1 cellular context compared by ENCODE assay signal in the genomic region with DNA sequence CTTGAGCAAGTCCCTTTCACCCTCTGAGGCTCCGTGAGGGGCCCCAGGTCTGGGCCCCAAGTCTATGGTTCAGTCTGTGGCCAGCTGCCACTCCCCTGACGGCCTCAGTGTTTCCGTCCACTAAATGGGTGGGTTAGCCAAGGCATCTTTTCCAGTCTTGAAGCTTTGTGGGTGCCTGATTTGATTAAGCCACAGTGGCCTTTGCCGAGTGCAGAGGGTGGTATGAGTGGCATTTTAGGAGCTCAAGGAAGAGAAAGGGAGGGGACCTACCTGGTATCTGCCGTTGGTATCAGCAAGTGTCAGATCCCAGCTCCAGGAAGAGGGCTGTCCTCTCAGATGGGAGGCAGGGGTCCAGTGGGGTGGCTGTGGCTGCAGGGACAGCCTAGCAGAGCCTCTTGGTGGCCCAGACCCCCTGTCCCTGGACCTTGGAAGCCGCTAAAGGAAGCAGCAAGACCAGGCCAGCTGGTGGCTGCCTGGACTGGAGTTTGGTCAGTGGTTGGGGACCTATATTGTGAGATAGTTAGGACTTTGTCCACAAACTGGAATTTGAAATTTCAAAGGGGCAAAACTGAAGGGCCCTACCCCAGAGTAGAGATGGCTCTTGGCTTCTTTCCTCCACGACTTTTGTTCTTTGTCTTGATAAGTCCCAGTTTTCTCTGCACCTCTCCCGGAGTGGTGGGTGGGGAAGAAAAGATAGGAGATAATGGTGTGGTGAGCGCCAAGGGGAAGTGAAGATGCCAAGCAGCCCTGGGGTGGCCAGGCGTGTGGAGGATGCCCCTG.
A peak's percentile ranks its signal among the peaks of the same experiment; 100 is the strongest.
TF ChIP-seq lines count a peak whose summit lies in the region.

No MANE protein-coding gene starts in this region.

TF ChIP-seq in HepG2, 621 proteins besides CTCF, POLR2A, EP300 and RAD21 (continued from another document and continues in another):
- TF ChIP-seq, protein P1, sequence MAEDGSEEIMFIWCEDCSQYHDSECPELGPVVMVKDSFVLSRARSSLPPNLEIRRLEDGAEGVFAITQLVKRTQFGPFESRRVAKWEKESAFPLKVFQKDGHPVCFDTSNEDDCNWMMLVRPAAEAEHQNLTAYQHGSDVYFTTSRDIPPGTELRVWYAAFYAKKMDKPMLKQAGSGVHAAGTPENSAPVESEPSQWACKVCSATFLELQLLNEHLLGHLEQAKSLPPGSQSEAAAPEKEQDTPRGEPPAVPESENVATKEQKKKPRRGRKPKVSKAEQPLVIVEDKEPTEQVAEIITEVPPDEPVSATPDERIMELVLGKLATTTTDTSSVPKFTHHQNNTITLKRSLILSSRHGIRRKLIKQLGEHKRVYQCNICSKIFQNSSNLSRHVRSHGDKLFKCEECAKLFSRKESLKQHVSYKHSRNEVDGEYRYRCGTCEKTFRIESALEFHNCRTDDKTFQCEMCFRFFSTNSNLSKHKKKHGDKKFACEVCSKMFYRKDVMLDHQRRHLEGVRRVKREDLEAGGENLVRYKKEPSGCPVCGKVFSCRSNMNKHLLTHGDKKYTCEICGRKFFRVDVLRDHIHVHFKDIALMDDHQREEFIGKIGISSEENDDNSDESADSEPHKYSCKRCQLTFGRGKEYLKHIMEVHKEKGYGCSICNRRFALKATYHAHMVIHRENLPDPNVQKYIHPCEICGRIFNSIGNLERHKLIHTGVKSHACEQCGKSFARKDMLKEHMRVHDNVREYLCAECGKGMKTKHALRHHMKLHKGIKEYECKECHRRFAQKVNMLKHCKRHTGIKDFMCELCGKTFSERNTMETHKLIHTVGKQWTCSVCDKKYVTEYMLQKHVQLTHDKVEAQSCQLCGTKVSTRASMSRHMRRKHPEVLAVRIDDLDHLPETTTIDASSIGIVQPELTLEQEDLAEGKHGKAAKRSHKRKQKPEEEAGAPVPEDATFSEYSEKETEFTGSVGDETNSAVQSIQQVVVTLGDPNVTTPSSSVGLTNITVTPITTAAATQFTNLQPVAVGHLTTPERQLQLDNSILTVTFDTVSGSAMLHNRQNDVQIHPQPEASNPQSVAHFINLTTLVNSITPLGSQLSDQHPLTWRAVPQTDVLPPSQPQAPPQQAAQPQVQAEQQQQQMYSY (CRISPR knock-in tag; IDR thresholded peaks at IDR 0.05), result peak; percentile 93
- TF ChIP-seq ASH2L (IDR thresholded peaks at IDR 0.05; ENCODE audit: insufficient read length, low read depth, low read length) (no peak), ZNF230 (CRISPR knock-in tag; IDR thresholded peaks at IDR 0.05) (no peak; the same call in 1 of the 2 replicates), AHR (CRISPR knock-in tag; IDR thresholded peaks at IDR 0.05) (no peak; the same call in 1 of the 2 replicates), HOXA7 (CRISPR knock-in tag; IDR thresholded peaks at IDR 0.05) (no peak), ZMAT3 (CRISPR knock-in tag; conservative IDR thresholded peaks at IDR 0.05) (no peak), MXD4 (CRISPR knock-in tag; IDR thresholded peaks at IDR 0.05) (no peak), LCORL (IDR thresholded peaks at IDR 0.05) (no peak), LCORL (CRISPR knock-in tag; IDR thresholded peaks at IDR 0.05) (peak; percentile 58; the same call in 1 of the 2 replicates), ZNF234 (CRISPR knock-in tag; conservative IDR thresholded peaks at IDR 0.05) (no peak; the same call in 1 of the 2 replicates), NFIB (CRISPR knock-in tag; IDR thresholded peaks at IDR 0.05; ENCODE audit: borderline replicate concordance) (no peak), ZNF784 (CRISPR knock-in tag; IDR thresholded peaks at IDR 0.05; ENCODE audit: borderline replicate concordance) (no peak; the same call in 1 of the 2 replicates), NR1H2 (CRISPR knock-in tag; IDR thresholded peaks at IDR 0.05; ENCODE audit: borderline replicate concordance, low read depth) (no peak), RFX1 (IDR thresholded peaks at IDR 0.05) (no peak), FOXK1 (CRISPR knock-in tag; IDR thresholded peaks at IDR 0.05; ENCODE audit: borderline replicate concordance, low read depth) (no peak; the same call in 1 of the 2 replicates), ZNF75D (CRISPR knock-in tag; IDR thresholded peaks at IDR 0.05; ENCODE audit: borderline replicate concordance) (no peak), FOXO1 (CRISPR knock-in tag; IDR thresholded peaks at IDR 0.05) (no peak), SKI (IDR thresholded peaks at IDR 0.05; ENCODE audit: partially characterized antibody) (no peak), RNF2 (conservative IDR thresholded peaks at IDR 0.05; ENCODE audit: low read depth) (no peak), ZNF414 (CRISPR knock-in tag; IDR thresholded peaks at IDR 0.05) (peak; percentile 16; the same call in 1 of the 2 replicates), REXO4 (CRISPR knock-in tag; IDR thresholded peaks at IDR 0.05; ENCODE audit: borderline replicate concordance) (no peak), YEATS4 (CRISPR knock-in tag; IDR thresholded peaks at IDR 0.05; ENCODE audit: borderline replicate concordance) (no peak), KDM4B (CRISPR knock-in tag; IDR thresholded peaks at IDR 0.05) (no peak), RFX3 (CRISPR knock-in tag; IDR thresholded peaks at IDR 0.05) (no peak), ELF4 (CRISPR knock-in tag; IDR thresholded peaks at IDR 0.05; ENCODE audit: borderline replicate concordance) (no peak), KDM6A (CRISPR knock-in tag; IDR thresholded peaks at IDR 0.05; ENCODE audit: low read depth) (no peak), ZNF577 (CRISPR knock-in tag; IDR thresholded peaks at IDR 0.05; ENCODE audit: borderline replicate concordance, low read depth) (0 out of 2 replicates have a peak, but pooled peaks have one; percentile 32), ZNF777 (CRISPR knock-in tag; IDR thresholded peaks at IDR 0.05) (no peak), KDM5A (IDR thresholded peaks at IDR 0.05; ENCODE audit: borderline replicate concordance, low read length) (no peak; the same call in 1 of the 2 replicates), ZXDC (CRISPR knock-in tag; IDR thresholded peaks at IDR 0.05) (no peak), ZNF883 (CRISPR knock-in tag; IDR thresholded peaks at IDR 0.05; ENCODE audit: not compliant biosample characterization) (no peak), ZNF788 (CRISPR knock-in tag; IDR thresholded peaks at IDR 0.05; ENCODE audit: borderline replicate concordance) (no peak), GTF3A (CRISPR knock-in tag; conservative IDR thresholded peaks at IDR 0.05) (0 out of 2 replicates have a peak, but pooled peaks have one; percentile 13), MIER3 (CRISPR knock-in tag; IDR thresholded peaks at IDR 0.05; ENCODE audit: borderline replicate concordance) (no peak)
- TF ChIP-seq, protein P2, sequence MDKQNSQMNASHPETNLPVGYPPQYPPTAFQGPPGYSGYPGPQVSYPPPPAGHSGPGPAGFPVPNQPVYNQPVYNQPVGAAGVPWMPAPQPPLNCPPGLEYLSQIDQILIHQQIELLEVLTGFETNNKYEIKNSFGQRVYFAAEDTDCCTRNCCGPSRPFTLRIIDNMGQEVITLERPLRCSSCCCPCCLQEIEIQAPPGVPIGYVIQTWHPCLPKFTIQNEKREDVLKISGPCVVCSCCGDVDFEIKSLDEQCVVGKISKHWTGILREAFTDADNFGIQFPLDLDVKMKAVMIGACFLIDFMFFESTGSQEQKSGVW (CRISPR knock-in tag; IDR thresholded peaks at IDR 0.05; ENCODE audit: borderline replicate concordance), result no peak
- TF ChIP-seq, protein P3, sequence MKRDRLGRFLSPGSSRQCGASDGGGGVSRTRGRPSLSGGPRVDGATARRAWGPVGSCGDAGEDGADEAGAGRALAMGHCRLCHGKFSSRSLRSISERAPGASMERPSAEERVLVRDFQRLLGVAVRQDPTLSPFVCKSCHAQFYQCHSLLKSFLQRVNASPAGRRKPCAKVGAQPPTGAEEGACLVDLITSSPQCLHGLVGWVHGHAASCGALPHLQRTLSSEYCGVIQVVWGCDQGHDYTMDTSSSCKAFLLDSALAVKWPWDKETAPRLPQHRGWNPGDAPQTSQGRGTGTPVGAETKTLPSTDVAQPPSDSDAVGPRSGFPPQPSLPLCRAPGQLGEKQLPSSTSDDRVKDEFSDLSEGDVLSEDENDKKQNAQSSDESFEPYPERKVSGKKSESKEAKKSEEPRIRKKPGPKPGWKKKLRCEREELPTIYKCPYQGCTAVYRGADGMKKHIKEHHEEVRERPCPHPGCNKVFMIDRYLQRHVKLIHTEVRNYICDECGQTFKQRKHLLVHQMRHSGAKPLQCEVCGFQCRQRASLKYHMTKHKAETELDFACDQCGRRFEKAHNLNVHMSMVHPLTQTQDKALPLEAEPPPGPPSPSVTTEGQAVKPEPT (CRISPR knock-in tag; IDR thresholded peaks at IDR 0.05; ENCODE audit: low read depth), result no peak
- TF ChIP-seq, protein P4, sequence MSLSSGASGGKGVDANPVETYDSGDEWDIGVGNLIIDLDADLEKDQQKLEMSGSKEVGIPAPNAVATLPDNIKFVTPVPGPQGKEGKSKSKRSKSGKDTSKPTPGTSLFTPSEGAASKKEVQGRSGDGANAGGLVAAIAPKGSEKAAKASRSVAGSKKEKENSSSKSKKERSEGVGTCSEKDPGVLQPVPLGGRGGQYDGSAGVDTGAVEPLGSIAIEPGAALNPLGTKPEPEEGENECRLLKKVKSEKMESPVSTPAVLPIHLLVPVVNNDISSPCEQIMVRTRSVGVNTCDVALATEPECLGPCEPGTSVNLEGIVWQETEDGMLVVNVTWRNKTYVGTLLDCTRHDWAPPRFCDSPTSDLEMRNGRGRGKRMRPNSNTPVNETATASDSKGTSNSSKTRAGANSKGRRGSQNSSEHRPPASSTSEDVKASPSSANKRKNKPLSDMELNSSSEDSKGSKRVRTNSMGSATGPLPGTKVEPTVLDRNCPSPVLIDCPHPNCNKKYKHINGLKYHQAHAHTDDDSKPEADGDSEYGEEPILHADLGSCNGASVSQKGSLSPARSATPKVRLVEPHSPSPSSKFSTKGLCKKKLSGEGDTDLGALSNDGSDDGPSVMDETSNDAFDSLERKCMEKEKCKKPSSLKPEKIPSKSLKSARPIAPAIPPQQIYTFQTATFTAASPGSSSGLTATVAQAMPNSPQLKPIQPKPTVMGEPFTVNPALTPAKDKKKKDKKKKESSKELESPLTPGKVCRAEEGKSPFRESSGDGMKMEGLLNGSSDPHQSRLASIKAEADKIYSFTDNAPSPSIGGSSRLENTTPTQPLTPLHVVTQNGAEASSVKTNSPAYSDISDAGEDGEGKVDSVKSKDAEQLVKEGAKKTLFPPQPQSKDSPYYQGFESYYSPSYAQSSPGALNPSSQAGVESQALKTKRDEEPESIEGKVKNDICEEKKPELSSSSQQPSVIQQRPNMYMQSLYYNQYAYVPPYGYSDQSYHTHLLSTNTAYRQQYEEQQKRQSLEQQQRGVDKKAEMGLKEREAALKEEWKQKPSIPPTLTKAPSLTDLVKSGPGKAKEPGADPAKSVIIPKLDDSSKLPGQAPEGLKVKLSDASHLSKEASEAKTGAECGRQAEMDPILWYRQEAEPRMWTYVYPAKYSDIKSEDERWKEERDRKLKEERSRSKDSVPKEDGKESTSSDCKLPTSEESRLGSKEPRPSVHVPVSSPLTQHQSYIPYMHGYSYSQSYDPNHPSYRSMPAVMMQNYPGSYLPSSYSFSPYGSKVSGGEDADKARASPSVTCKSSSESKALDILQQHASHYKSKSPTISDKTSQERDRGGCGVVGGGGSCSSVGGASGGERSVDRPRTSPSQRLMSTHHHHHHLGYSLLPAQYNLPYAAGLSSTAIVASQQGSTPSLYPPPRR (CRISPR knock-in tag; IDR thresholded peaks at IDR 0.05; ENCODE audit: borderline replicate concordance), result no peak; the same call in 1 of the 2 replicates
- TF ChIP-seq, protein P5, sequence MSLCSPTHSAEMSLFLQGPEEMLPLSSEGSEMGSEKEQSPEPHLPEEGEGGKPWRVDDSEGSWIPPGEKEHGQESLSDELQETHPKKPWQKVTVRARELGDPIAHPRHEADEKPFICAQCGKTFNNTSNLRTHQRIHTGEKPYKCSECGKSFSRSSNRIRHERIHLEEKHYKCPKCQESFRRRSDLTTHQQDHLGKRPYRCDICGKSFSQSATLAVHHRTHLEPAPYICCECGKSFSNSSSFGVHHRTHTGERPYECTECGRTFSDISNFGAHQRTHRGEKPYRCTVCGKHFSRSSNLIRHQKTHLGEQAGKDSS (CRISPR knock-in tag; IDR thresholded peaks at IDR 0.05; ENCODE audit: borderline replicate concordance, low read depth), result no peak
- TF ChIP-seq, protein P6, sequence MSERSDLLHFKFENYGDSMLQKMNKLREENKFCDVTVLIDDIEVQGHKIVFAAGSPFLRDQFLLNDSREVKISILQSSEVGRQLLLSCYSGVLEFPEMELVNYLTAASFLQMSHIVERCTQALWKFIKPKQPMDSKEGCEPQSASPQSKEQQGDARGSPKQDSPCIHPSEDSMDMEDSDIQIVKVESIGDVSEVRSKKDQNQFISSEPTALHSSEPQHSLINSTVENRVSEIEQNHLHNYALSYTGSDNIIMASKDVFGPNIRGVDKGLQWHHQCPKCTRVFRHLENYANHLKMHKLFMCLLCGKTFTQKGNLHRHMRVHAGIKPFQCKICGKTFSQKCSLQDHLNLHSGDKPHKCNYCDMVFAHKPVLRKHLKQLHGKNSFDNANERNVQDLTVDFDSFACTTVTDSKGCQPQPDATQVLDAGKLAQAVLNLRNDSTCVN (CRISPR knock-in tag; IDR thresholded peaks at IDR 0.05; ENCODE audit: borderline replicate concordance), result no peak
- TF ChIP-seq, protein P7, sequence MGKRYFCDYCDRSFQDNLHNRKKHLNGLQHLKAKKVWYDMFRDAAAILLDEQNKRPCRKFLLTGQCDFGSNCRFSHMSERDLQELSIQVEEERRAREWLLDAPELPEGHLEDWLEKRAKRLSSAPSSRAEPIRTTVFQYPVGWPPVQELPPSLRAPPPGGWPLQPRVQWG (CRISPR knock-in tag; IDR thresholded peaks at IDR 0.05; ENCODE audit: borderline replicate concordance, low read depth), result no peak
